Comparison of ENCODE assay signal across 8 cellular contexts in the genomic region with DNA sequence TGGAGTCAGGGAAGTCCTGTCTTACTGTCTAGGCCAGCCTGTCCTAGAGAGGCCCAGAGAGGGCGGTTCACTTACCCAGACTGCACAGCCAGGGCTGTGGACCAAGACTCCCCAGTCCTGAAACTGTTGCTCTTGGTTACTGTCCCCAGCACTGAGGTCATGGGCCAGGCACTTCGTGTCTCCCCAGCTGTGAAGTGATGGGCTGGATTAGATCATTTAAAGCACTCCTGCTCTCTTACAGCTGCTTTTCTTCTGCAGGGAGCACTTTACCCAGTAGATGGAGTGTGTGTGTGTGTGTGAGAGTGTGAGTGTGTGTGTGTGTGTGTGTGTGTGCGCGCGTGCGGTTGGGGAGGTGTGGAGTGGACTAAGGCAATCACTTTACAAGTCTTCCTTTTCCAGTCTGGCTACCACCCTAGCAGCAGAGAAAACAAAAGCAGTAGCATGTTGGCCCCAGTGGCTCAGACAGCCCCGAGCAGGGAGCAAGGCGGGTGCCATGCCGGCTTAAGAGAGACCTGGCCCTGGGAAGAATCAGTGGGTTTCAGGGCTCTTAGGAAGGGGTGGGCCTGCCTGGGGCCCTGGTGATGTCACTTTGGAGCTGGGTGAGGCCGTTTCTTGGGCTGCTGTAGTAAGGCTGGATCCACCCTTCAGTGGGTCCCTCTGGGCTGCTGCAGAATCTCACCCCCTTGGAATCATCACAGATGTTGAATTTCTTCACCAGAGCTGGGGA. TPM values are rescaled to one million over a fixed set of nuclear protein-coding genes. Genes with fewer than 3 reads are reported as not detected.
DNase-seq lines count a peak whose midpoint lies in the region; ATAC-seq and TF ChIP-seq lines count a peak whose summit lies in the region.

No MANE protein-coding gene starts in this region.

- no peaks in the 10 kb centered on the region for H3K27me3 Mint-ChIP-seq in CD4-positive, CD25-positive, alpha-beta regulatory T cell

- peak overlapping the region in 2 of 3 donors; percentile 36 to 87 for H3K27ac Mint-ChIP-seq in CD4-positive, CD25-positive, alpha-beta regulatory T cell
- peak overlapping the region in 1 of 2 donors; percentile 16 for H3K27ac Mint-ChIP-seq in activated naive CD4-positive, alpha-beta T cell treated with anti-CD3 and anti-CD28 coated beads, Interleukin-2, amount 50 U/mL, for 72 hours

- H3K4me3 ChIP-seq in CD4-positive, CD25-positive, alpha-beta regulatory T cell (ENCODE audit: low read depth, low read length) = peak overlapping the region; percentile 95
- H3K4me3 ChIP-seq in HEK293 (ENCODE audit: low read depth, low read length) (no peak overlapping the region), right lobe of liver (peak overlapping the region; percentile 87 to 88 (median 87))

- H3K9me3 ChIP-seq in CD4-positive, CD25-positive, alpha-beta regulatory T cell (ENCODE audit: control insufficient read depth in 2 of 2, low read length in 2 of 2) = no peaks in the 10 kb centered on the region
- H3K9me3 ChIP-seq in HEK293 (ENCODE audit: control insufficient read depth, insufficient read depth, low read depth, low read length) (no peaks in the 10 kb centered on the region), right lobe of liver (no peaks in the 10 kb centered on the region)

- WGBS in right lobe of liver (ENCODE audit: insufficient coverage, low coverage, low lambda C conversion rate, missing lambda C conversion rate) = 28% methylated on average over 5 of the region's 10 CpGs

- H3K27me3 ChIP-seq in CD4-positive, CD25-positive, alpha-beta regulatory T cell (ENCODE audit: control insufficient read depth, insufficient read depth, low read length) = no peaks in the 10 kb centered on the region
- H3K27me3 ChIP-seq in right lobe of liver = no peaks in the 10 kb centered on the region

- CTCF ChIA-PET in HEK293 (lab: Yijun Ruan, JAX) = interaction anchor here (1.7 kb wide), 1 partner anchor 161 kb away, joined by 5 read pairs; no protein-coding TSS in a partner anchor

- no peaks in the 10 kb centered on the region for H3K9me3 Mint-ChIP-seq in CD4-positive, CD25-positive, alpha-beta regulatory T cell
- no peaks in the 10 kb centered on the region for H3K9me3 Mint-ChIP-seq in activated naive CD4-positive, alpha-beta T cell treated with anti-CD3 and anti-CD28 coated beads, Interleukin-2, amount 50 U/mL, for 72 hours

- H3K36me3 Mint-ChIP-seq in CD4-positive, CD25-positive, alpha-beta regulatory T cell = peaks cover 6% of the 10 kb centered on the region
- no peaks in the 10 kb centered on the region for H3K36me3 Mint-ChIP-seq in activated naive CD4-positive, alpha-beta T cell treated with anti-CD3 and anti-CD28 coated beads, Interleukin-2, amount 50 U/mL, for 72 hours

- POLR2A ChIA-PET in HEK293 (lab: Yijun Ruan, JAX) = no interaction called here

- H3K27ac ChIP-seq in CD4-positive, CD25-positive, alpha-beta regulatory T cell (ENCODE audit: insufficient read depth, low read length, poor library complexity, severe bottlenecking) = peak overlapping the region; percentile 25
- H3K27ac ChIP-seq in HEK293 (ENCODE audit: extremely low read depth, low read depth, low read length) (no peak overlapping the region), right lobe of liver (peak overlapping the region; percentile 9 to 89 (median 14))

- no peak for ATAC-seq in CD4-positive, CD25-positive, alpha-beta regulatory T cell (ENCODE audit: low read depth in 2 of 2)
- peak; percentile 67 to 68 for ATAC-seq in activated naive CD4-positive, alpha-beta T cell treated with anti-CD3 and anti-CD28 coated beads, Interleukin-2, amount 50 U/mL, for 72 hours
- ATAC-seq in right lobe of liver = peak in 2 of 4 donors; percentile 1 to 3
- no peak for ATAC-seq in HG03175 (IDR thresholded peaks at IDR 0.05; ENCODE audit: unreplicated experiment)
- no peak for ATAC-seq in GM19452 (IDR thresholded peaks at IDR 0.05; ENCODE audit: unreplicated experiment)

- peaks cover 4 to 34% (median 26%) of the 10 kb centered on the region in 4 donors for H3K4me1 Mint-ChIP-seq in CD4-positive, CD25-positive, alpha-beta regulatory T cell

- TF ChIP-seq CTCF in HEK293 (tag by site-specific recombination; IDR thresholded peaks at IDR 0.05) (peak; percentile 86), right lobe of liver (IDR thresholded peaks at IDR 0.05) (no peak)

- no peak for TF ChIP-seq POLR2A in right lobe of liver (IDR thresholded peaks at IDR 0.05)

- intact Hi-C loops in right lobe of liver (cut with DNase I) = no loop called here

- H3K4me3 Mint-ChIP-seq in CD4-positive, CD25-positive, alpha-beta regulatory T cell = peak overlapping the region in 2 of 4 donors; percentile 28 to 78

- peaks cover 31% of the 10 kb centered on the region for H3K4me1 ChIP-seq in CD4-positive, CD25-positive, alpha-beta regulatory T cell (ENCODE audit: control insufficient read depth, insufficient read depth, low read length, poor library complexity, severe bottlenecking)
- H3K4me1 ChIP-seq in HEK293 (ENCODE audit: control insufficient read depth, insufficient read depth, low read length) (no peaks in the 10 kb centered on the region), right lobe of liver (peaks cover 0 to 40% (median 11%) of the 10 kb centered on the region in 4 donors)

- H3K36me3 ChIP-seq in CD4-positive, CD25-positive, alpha-beta regulatory T cell (ENCODE audit: control insufficient read depth, insufficient read depth, low read length) = no peaks in the 10 kb centered on the region
- H3K36me3 ChIP-seq in HEK293 (ENCODE audit: control insufficient read depth in 2 of 2, insufficient read depth in 1 of 2, low read length in 2 of 2) = peaks cover 0 to 3% of the 10 kb centered on the region in 2 experiments; a peak in 1 of 3 replicates
- no peaks in the 10 kb centered on the region for H3K36me3 ChIP-seq in right lobe of liver

- peak in 1 of 3 donors; percentile 61 for DNase-seq in CD4-positive, CD25-positive, alpha-beta regulatory T cell
- DNase-seq in activated naive CD4-positive, alpha-beta T cell treated with anti-CD3 and anti-CD28 coated beads, Interleukin-2, amount 50 U/mL, for 72 hours (ENCODE audit: low spot score in 2 of 2) = peak in 1 of 2 donors; percentile 44
- no peak for DNase-seq in right lobe of liver
- no peak for DNase-seq in GDM1 (lab: John Stamatoyannopoulos, UW)
- no peak for DNase-seq in inferior parietal cortex (ENCODE audit: extremely low spot score)

TF ChIP-seq in HEK293, 187 proteins besides CTCF, POLR2A, EP300 and RAD21 (continues in another document):
- TF ChIP-seq ZSCAN23 (tag by site-specific recombination; IDR thresholded peaks at IDR 0.05) (no peak), ZBTB20 (tag by site-specific recombination; IDR thresholded peaks at IDR 0.05) (peak; percentile 16; the same call in 1 of the 2 replicates), ZNF16 (tag by site-specific recombination; IDR thresholded peaks at IDR 0.05; ENCODE audit: low read depth) (no peak), SCRT2 (tag by site-specific recombination; IDR thresholded peaks at IDR 0.05) (peak; percentile 51; the same call in 1 of the 2 replicates), KLF16 (tag by site-specific recombination; IDR thresholded peaks at IDR 0.05) (peak; percentile 48; the same call in 1 of the 2 replicates), FEZF1 (tag by site-specific recombination; IDR thresholded peaks at IDR 0.05) (peak; percentile 65), PRDM1 (tag by site-specific recombination; IDR thresholded peaks at IDR 0.05) (peak; percentile 53; the same call in 1 of the 2 replicates), KLF8 (tag by site-specific recombination; IDR thresholded peaks at IDR 0.05) (0 out of 2 replicates have a peak, but pooled peaks have one; percentile 18), ZBTB21 (tag by site-specific recombination; IDR thresholded peaks at IDR 0.05) (0 out of 2 replicates have a peak, but pooled peaks have one; percentile 22), KLF1 (tag by site-specific recombination; IDR thresholded peaks at IDR 0.05) (peak; percentile 56), ZIC2 (tag by site-specific recombination; IDR thresholded peaks at IDR 0.05) (peak; percentile 33; the same call in 1 of the 2 replicates), ZNF777 (tag by site-specific recombination; IDR thresholded peaks at IDR 0.05; ENCODE audit: borderline replicate concordance) (no peak), RBAK (tag by site-specific recombination; IDR thresholded peaks at IDR 0.05) (no peak)
- TF ChIP-seq, protein P1, sequence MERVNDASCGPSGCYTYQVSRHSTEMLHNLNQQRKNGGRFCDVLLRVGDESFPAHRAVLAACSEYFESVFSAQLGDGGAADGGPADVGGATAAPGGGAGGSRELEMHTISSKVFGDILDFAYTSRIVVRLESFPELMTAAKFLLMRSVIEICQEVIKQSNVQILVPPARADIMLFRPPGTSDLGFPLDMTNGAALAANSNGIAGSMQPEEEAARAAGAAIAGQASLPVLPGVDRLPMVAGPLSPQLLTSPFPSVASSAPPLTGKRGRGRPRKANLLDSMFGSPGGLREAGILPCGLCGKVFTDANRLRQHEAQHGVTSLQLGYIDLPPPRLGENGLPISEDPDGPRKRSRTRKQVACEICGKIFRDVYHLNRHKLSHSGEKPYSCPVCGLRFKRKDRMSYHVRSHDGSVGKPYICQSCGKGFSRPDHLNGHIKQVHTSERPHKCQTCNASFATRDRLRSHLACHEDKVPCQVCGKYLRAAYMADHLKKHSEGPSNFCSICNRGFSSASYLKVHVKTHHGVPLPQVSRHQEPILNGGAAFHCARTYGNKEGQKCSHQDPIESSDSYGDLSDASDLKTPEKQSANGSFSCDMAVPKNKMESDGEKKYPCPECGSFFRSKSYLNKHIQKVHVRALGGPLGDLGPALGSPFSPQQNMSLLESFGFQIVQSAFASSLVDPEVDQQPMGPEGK (tag by site-specific recombination; IDR thresholded peaks at IDR 0.05) = peak; percentile 39; the same call in 1 of the 2 replicates
- TF ChIP-seq, protein P2, sequence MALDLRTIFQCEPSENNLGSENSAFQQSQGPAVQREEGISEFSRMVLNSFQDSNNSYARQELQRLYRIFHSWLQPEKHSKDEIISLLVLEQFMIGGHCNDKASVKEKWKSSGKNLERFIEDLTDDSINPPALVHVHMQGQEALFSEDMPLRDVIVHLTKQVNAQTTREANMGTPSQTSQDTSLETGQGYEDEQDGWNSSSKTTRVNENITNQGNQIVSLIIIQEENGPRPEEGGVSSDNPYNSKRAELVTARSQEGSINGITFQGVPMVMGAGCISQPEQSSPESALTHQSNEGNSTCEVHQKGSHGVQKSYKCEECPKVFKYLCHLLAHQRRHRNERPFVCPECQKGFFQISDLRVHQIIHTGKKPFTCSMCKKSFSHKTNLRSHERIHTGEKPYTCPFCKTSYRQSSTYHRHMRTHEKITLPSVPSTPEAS (tag by site-specific recombination; IDR thresholded peaks at IDR 0.05) = peak; percentile 89

RNA-seq across cellular contexts. Expression of gene SPSB1, which starts 2.4 kb away (rescaled TPM):
- total RNA-seq in CD4-positive, CD25-positive, alpha-beta regulatory T cell = 19.7 TPM
- 10 to 100 TPM in 3 of 4 donors, 1 to 10 TPM in 1; 7.0 to 12.3 (median 11.9) TPM for polyA plus RNA-seq in CD4-positive, CD25-positive, alpha-beta regulatory T cell
- total RNA-seq in activated naive CD4-positive, alpha-beta T cell treated with anti-CD3 and anti-CD28 coated beads, Interleukin-2, amount 50 U/mL, for 72 hours = 10 to 100 TPM in 1 of 2 donors, 1 to 10 TPM in 1; 3.8 to 12.6 TPM
- total RNA-seq in right lobe of liver = 100 to 1,000 TPM in 1 of 6 experiments, 10 to 100 TPM in 4, 1 to 10 TPM in 1; 7.7 to 121 (median 37.0) TPM

Comparison
In these comparisons a context has a peak if more than half of its experiments do, and no peak if none do; other contexts are left out.
1. ATAC-seq: peak in activated naive CD4-positive, alpha-beta T cell treated with anti-CD3 and anti-CD28 coated beads, Interleukin-2, amount 50 U/mL, for 72 hours (2 of 2); none in CD4-positive, CD25-positive, alpha-beta regulatory T cell (0 of 2), HG03175 (single experiment) and GM19452 (single experiment).